ENCODE assay signal across 8 cellular contexts in the genomic region with DNA sequence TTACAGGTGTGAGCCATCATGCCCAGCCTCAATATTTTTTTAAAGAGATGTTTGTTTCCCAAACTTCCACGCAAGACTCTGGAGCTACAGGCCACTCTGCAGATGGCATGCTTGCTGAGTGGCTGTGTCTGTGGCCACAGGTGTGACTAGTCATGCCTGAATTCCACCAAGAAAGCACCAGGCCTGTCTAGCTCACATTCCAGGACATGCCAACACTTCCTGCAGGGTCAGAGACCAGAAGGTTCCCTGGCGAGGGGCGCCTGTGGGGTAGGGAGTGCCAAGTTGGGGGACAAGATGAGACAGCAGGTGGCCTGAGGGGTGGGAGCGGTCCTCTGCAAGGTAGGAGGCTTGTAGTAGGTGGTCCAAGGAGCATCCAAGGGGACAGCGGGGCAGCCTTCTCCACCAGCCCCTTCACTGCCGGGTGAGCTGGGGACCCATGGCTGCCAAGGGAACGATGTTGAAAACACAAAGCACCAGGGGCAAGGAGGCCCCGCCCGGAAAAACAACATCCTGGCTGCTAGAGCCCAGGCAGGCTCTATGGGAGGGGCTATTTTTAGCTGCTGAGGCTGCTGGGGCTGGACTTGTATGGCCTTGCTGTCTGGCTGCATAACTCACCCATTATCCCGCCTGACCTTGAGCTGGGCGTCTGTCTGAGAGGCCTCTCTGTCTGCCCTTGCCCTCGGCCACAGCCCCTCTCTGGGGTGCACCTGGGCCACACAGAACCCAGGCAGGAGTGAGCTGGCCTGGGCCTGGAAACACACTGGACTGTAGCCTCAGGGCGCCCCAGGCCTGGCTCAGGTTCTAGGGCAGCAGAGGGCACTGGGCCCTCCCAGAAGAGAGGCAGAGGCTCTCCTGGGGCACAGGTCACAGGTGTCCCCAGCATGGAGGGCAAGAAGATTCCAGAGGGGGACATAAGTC. TPM values are rescaled to one million over a fixed set of nuclear protein-coding genes. Genes with fewer than 3 reads are reported as not detected.
DNase-seq lines count a peak whose midpoint lies in the region; ATAC-seq and TF ChIP-seq lines count a peak whose summit lies in the region.

No MANE protein-coding gene starts in this region.

- peak overlapping the region; percentile 51 for H3K4me3 ChIP-seq in coronary artery
- no peak overlapping the region for H3K4me3 ChIP-seq in lung

- 41 to 48% methylated on average over 13 of the region's 13 CpGs for WGBS in lung, 2 donors

- H3K36me3 Mint-ChIP-seq in type B pancreatic cell (no peaks in the 10 kb centered on the region), glutamatergic neuron (ENCODE audit: unreplicated experiment) (no peaks in the 10 kb centered on the region)

- H3K36me3 ChIP-seq in lung (ENCODE audit: control insufficient read depth in 2 of 2, insufficient read depth in 2 of 2, low read length in 2 of 2): peaks cover 0 to 11% of the 10 kb centered on the region in 2 donors

- H3K27ac Mint-ChIP-seq in type B pancreatic cell (peak overlapping the region; percentile 79), glutamatergic neuron (ENCODE audit: unreplicated experiment) (no peak overlapping the region)

- H3K27ac ChIP-seq in coronary artery (peak overlapping the region; percentile 96 to 97), lung (ENCODE audit: low read depth in 1 of 2, low read length in 1 of 2) (peak overlapping the region; percentile 87 to 96)

- no peaks in the 10 kb centered on the region for H3K27me3 ChIP-seq in lung (ENCODE audit: control insufficient read depth, insufficient read depth)

- DNase-seq in DMS 273 (lab: John Stamatoyannopoulos, UW; ENCODE audit: unreplicated experiment) (peak; percentile 54), DMS 273 treated with DMSO at 0.1 percent for 48 hours (lab: John Stamatoyannopoulos, UW) (no peak), T follicular helper cell (ENCODE audit: low read depth) (peak; percentile 56), coronary artery (ENCODE audit: low spot score) (peak; percentile 96), lung (ENCODE audit: low spot score) (peak; percentile 71), type B pancreatic cell (ENCODE audit: extremely low spot score, unreplicated experiment) (no peak), glutamatergic neuron (no peak)
- no peak for DNase-seq in NK-92 treated with Interleukin-12 subunit alpha and Interleukin-12 subunit beta, amount 100 ng/mL, for 24 hours (lab: John Stamatoyannopoulos, UW)

- H3K9me3 Mint-ChIP-seq in type B pancreatic cell: no peaks in the 10 kb centered on the region
- peaks cover 4% of the 10 kb centered on the region for H3K9me3 Mint-ChIP-seq in glutamatergic neuron (ENCODE audit: unreplicated experiment)

- TF ChIP-seq CTCF in coronary artery (IDR thresholded peaks at IDR 0.05): no peak
- TF ChIP-seq CTCF in lung (IDR thresholded peaks at IDR 0.05; ENCODE audit: control extremely low read depth, extremely low read depth): no peak
- no peak for TF ChIP-seq CTCF in type B pancreatic cell (conservative IDR thresholded peaks at IDR 0.05)
- TF ChIP-seq CTCF in glutamatergic neuron (IDR thresholded peaks at IDR 0.05; ENCODE audit: partially characterized antibody, unreplicated experiment): no peak

- H3K9me3 ChIP-seq in lung (ENCODE audit: control insufficient read depth in 2 of 2, insufficient read depth in 1 of 2, low read length in 1 of 2): no peaks in the 10 kb centered on the region

- H3K4me3 Mint-ChIP-seq in type B pancreatic cell (no peak overlapping the region), glutamatergic neuron (ENCODE audit: unreplicated experiment) (no peak overlapping the region)

- H3K4me1 Mint-ChIP-seq in type B pancreatic cell (ENCODE audit: unreplicated experiment) (no peaks in the 10 kb centered on the region), glutamatergic neuron (ENCODE audit: low read depth, unreplicated experiment) (peaks cover 2% of the 10 kb centered on the region)

- peaks cover 3 to 33% of the 10 kb centered on the region in 2 donors for H3K4me1 ChIP-seq in lung (ENCODE audit: control insufficient read depth in 2 of 2, insufficient read depth in 2 of 2, low read length in 2 of 2)

- H3K27me3 Mint-ChIP-seq in type B pancreatic cell: peaks cover 13% of the 10 kb centered on the region
- H3K27me3 Mint-ChIP-seq in glutamatergic neuron (ENCODE audit: unreplicated experiment): peaks cover 5% of the 10 kb centered on the region

- no peak for ATAC-seq in lung (ENCODE audit: insufficient read depth, low FRiP score)

RNA-seq across cellular contexts. Expression of gene TRIM47, which starts 5.7 kb away (rescaled TPM):
- total RNA-seq in lung (10 to 100 TPM; 23.5 to 78.3 TPM), type B pancreatic cell (ENCODE audit: low replicate concordance) (1.9 and 3.1 TPM in 2 replicates), glutamatergic neuron (ENCODE audit: unreplicated experiment) (2.1 TPM)
- 10 to 100 TPM; 22.9 to 32.4 TPM for polyA plus RNA-seq in lung

RNA-seq across cellular contexts. Expression of gene WBP2, which starts 17.6 kb away (rescaled TPM):
- 100 to 1,000 TPM in 1 of 2 donors, 10 to 100 TPM in 1; 67.2 to 127 TPM for total RNA-seq in lung
- polyA plus RNA-seq in lung: 100 to 1,000 TPM; 143 to 195 TPM
- total RNA-seq in type B pancreatic cell (ENCODE audit: low replicate concordance): 43.0 and 49.9 TPM in 2 replicates
- total RNA-seq in glutamatergic neuron (ENCODE audit: unreplicated experiment): 111 TPM

RNA-seq across cellular contexts. Expression of gene TRIM65, which starts 24.1 kb away (rescaled TPM):
- total RNA-seq in lung: 10 to 100 TPM; 12.7 to 32.9 TPM
- polyA plus RNA-seq in lung: 10 to 100 TPM; 14.6 to 27.8 TPM
- 8.1 and 19.0 TPM in 2 replicates for total RNA-seq in type B pancreatic cell (ENCODE audit: low replicate concordance)
- 24.3 TPM for total RNA-seq in glutamatergic neuron (ENCODE audit: unreplicated experiment)

RNA-seq across cellular contexts. Expression of gene UNC13D, which starts 28.5 kb away (rescaled TPM):
- total RNA-seq in lung: 100 to 1,000 TPM in 1 of 2 donors, 10 to 100 TPM in 1; 56.6 to 110 TPM
- polyA plus RNA-seq in lung: 10 to 100 TPM; 61.2 to 85.2 TPM
- 7.1 and 7.4 TPM in 2 replicates for total RNA-seq in type B pancreatic cell (ENCODE audit: low replicate concordance)
- 2.4 TPM for total RNA-seq in glutamatergic neuron (ENCODE audit: unreplicated experiment)

RNA-seq across cellular contexts. Expression of gene MRPL38, which starts 32.0 kb away (rescaled TPM):
- total RNA-seq in lung (100 to 1,000 TPM in 1 of 2 donors, 10 to 100 TPM in 1; 47.8 to 105 TPM), type B pancreatic cell (ENCODE audit: low replicate concordance) (93.5 and 113 TPM in 2 replicates), glutamatergic neuron (ENCODE audit: unreplicated experiment) (133 TPM)
- 10 to 100 TPM; 52.0 to 80.1 TPM for polyA plus RNA-seq in lung

Comparison
In these comparisons a context has a peak if more than half of its experiments do, and no peak if none do; other contexts are left out.
1. DNase-seq: peak in DMS 273 (single experiment), T follicular helper cell (single experiment), coronary artery (single experiment) and lung (single experiment); none in DMS 273 treated with DMSO at 0.1 percent for 48 hours (single experiment), type B pancreatic cell (single experiment), NK-92 treated with Interleukin-12 subunit alpha and Interleukin-12 subunit beta, amount 100 ng/mL, for 24 hours (single experiment) and glutamatergic neuron (single experiment).